Comparison of ENCODE assay signal across 24 cellular contexts in the genomic region with DNA sequence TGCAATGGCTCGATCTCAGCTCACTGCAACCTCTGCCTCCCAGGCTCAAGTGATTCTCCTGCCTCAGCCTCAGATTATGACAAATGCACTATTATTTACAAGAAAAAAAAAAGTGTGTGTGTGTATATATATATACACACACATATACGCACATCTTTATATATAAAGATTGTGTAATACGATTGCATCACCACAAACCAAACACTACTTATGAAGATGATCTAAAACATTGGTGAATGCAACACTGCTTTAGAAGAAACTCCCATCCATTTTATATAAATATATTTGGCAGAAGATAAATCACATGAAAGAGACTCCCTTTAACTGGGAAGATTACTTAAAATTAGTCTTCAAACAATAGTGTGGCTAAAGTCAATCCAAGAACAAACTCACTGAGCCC.
A peak's percentile ranks its signal among the peaks of the same experiment; 100 is the strongest.
DNase-seq lines count a peak whose midpoint lies in the region; ATAC-seq, FAIRE-seq and TF ChIP-seq lines count a peak whose summit lies in the region.
"Had no signal": no experiment of that assay in that cellular context is flagged by ENCODE, and none has a peak within 500 bp of the region (broad histone marks: within the 10 kb centered on the region; RNA-seq: fewer than 3 reads in every experiment).

No MANE protein-coding gene starts in this region.

- 78 to 89% methylated on average over 3 of the region's 3 CpGs for WGBS in pancreas, 2 donors

- H3K27me3 ChIP-seq in PC-3 (ENCODE audit: low read length) (no peaks in the 10 kb centered on the region), pancreas (peaks cover 0 to 11% (median 2%) of the 10 kb centered on the region in 4 donors), left lung (no peaks in the 10 kb centered on the region)

- peaks cover 30% of the 10 kb centered on the region for H3K4me1 ChIP-seq in PC-3 (ENCODE audit: insufficient read depth, low read length)
- H3K4me1 ChIP-seq in pancreas = no peaks in the 10 kb centered on the region
- no peaks in the 10 kb centered on the region for H3K4me1 ChIP-seq in left lung

- POLR2A ChIA-PET in PC-3 (lab: Charles Lee; ENCODE audit: unreplicated experiment) = no interaction called here

- H3K4me3 Mint-ChIP-seq in activated naive CD8-positive, alpha-beta T cell treated with anti-CD3 and anti-CD28 coated beads, Interleukin-2, amount 50 U/mL, for 24 hours = no peak overlapping the region

- H3K9me2 ChIP-seq in PC-3 (replicated peaks; ENCODE audit: low read length) = no peaks in the 10 kb centered on the region

- H3K27ac ChIP-seq in PC-3 (ENCODE audit: low read length) = no peak overlapping the region
- no peak overlapping the region for H3K27ac ChIP-seq in pancreas
- H3K27ac ChIP-seq in left lung = no peak overlapping the region
- H3K27ac ChIP-seq: HL-60, SK-N-MC had no signal

- TF ChIP-seq CTCF in PC-3 (conservative IDR thresholded peaks at IDR 0.05; ENCODE audit: low read depth, low read length) = no peak
- TF ChIP-seq CTCF in epithelial cell of esophagus (IDR thresholded peaks at IDR 0.05; ENCODE audit: insufficient read depth, low read depth, low read length, missing control alignments) = no peak
- no peak for TF ChIP-seq CTCF in pancreas (IDR thresholded peaks at IDR 0.05)
- TF ChIP-seq CTCF in left lung (IDR thresholded peaks at IDR 0.05) = no peak

- peaks cover 4% of the 10 kb centered on the region for H3F3A ChIP-seq in PC-3 (ENCODE audit: low read length, unreplicated experiment)

- no peak for FAIRE-seq in pancreas (lab: Jason Lieb, UNC)
- FAIRE-seq: GM18507, RCC 7860 had no signal

- intact Hi-C loops in PC-3 (cut with micrococcal nuclease) (no loop called here), pancreas (cut with DNase I) (no loop called here), left lung (cut with DNase I) (no loop called here)

- CTCF ChIA-PET in PC-3 (lab: Charles Lee) = no interaction called here

- H3K9me3 ChIP-seq in PC-3 (ENCODE audit: low read length) (no peaks in the 10 kb centered on the region), pancreas (no peaks in the 10 kb centered on the region), left lung (no peaks in the 10 kb centered on the region)

- H3K36me3 Mint-ChIP-seq in activated naive CD8-positive, alpha-beta T cell treated with anti-CD3 and anti-CD28 coated beads, Interleukin-2, amount 50 U/mL, for 24 hours (ENCODE audit: low read depth) = no peaks in the 10 kb centered on the region

- H3K4me3 ChIP-seq in PC-3 (ENCODE audit: low read length) (no peak overlapping the region), epithelial cell of esophagus (ENCODE audit: low read length) (no peak overlapping the region), pancreas (no peak overlapping the region), left lung (no peak overlapping the region)
- H3K4me3 ChIP-seq: SK-N-MC had no signal

- ATAC-seq in PC-3 = no peak
- no peak for ATAC-seq in activated naive CD8-positive, alpha-beta T cell treated with anti-CD3 and anti-CD28 coated beads, Interleukin-2, amount 50 U/mL, for 24 hours
- no peak for ATAC-seq in pancreas
- no peak for ATAC-seq in left lung

- DNase-seq in NOMO-1 treated with DMSO at 0.1 percent for 48 hours (lab: John Stamatoyannopoulos, UW; ENCODE audit: unreplicated experiment) (peak; percentile 3), NOMO-1 treated with dmso at 0.1 percent for 144 hours (lab: John Stamatoyannopoulos, UW; ENCODE audit: unreplicated experiment) (no peak), PC-3 (peak; percentile 46), epithelial cell of esophagus (ENCODE audit: low read depth) (peak; percentile 41), pancreas (no peak), left lung (no peak)
- DNase-seq in activated naive CD8-positive, alpha-beta T cell treated with anti-CD3 and anti-CD28 coated beads, Interleukin-2, amount 50 U/mL, for 24 hours = no peak
- DNase-seq: 8988T; Calu3; DND-41; Kasumi-1; NCI-H1048; NCI-H1417; NCI-H1694; NCI-H2029 treated with DMSO at 0.1 percent for 48 hours; NCI-H446 treated with DMSO at 0.1 percent for 48 hours; NCI-H526; NCI-H82; NK-92 treated with Interleukin-12 subunit alpha and Interleukin-12 subunit beta, amount 100 ng/mL, for 24 hours; SIG-M5 had no signal

- H3K79me2 ChIP-seq in PC-3 (ENCODE audit: low read length) = no peaks in the 10 kb centered on the region

- BruUV-seq in PC-3 (replicated peaks; lab: Mats Ljungman, UMichigan) = no TSS peak

- peaks cover 7% of the 10 kb centered on the region for H3K4me1 Mint-ChIP-seq in activated naive CD8-positive, alpha-beta T cell treated with anti-CD3 and anti-CD28 coated beads, Interleukin-2, amount 50 U/mL, for 24 hours

- H3K9ac ChIP-seq in PC-3 (ENCODE audit: low read length) = no peak overlapping the region

- no peak overlapping the region for H3K27ac Mint-ChIP-seq in activated naive CD8-positive, alpha-beta T cell treated with anti-CD3 and anti-CD28 coated beads, Interleukin-2, amount 50 U/mL, for 24 hours

- H3K36me3 ChIP-seq in PC-3 (ENCODE audit: low read depth, low read length) (no peaks in the 10 kb centered on the region), pancreas (no peaks in the 10 kb centered on the region), left lung (no peaks in the 10 kb centered on the region)

- no peak overlapping the region for H2AFZ ChIP-seq in PC-3 (ENCODE audit: low read length)

- peaks cover 11% of the 10 kb centered on the region for H3K27me3 Mint-ChIP-seq in activated naive CD8-positive, alpha-beta T cell treated with anti-CD3 and anti-CD28 coated beads, Interleukin-2, amount 50 U/mL, for 24 hours

- H4K20me1 ChIP-seq in PC-3 (ENCODE audit: low read length) = no peaks in the 10 kb centered on the region

- no peak overlapping the region for H3K4me2 ChIP-seq in PC-3 (ENCODE audit: low read length)

- H3K9me3 Mint-ChIP-seq in activated naive CD8-positive, alpha-beta T cell treated with anti-CD3 and anti-CD28 coated beads, Interleukin-2, amount 50 U/mL, for 24 hours = no peaks in the 10 kb centered on the region

Comparison
In these comparisons a context has a peak if more than half of its experiments do, and no peak if none do; other contexts are left out.
1. DNase-seq: peak in NOMO-1 treated with DMSO at 0.1 percent for 48 hours (single experiment), PC-3 (single experiment) and epithelial cell of esophagus (single experiment); none in NOMO-1 treated with dmso at 0.1 percent for 144 hours (single experiment), activated naive CD8-positive, alpha-beta T cell treated with anti-CD3 and anti-CD28 coated beads, Interleukin-2, amount 50 U/mL, for 24 hours (single experiment), pancreas (0 of 6) and left lung (0 of 2).